1 cellular context compared by ENCODE assay signal in genomic region chr4:189904420-189905027, GRCh38.
TF ChIP-seq lines count a peak whose summit lies in the region.
"Not testable (repeated sequence)": the region's sequence is repeated elsewhere in the genome, so short reads cannot be mapped to it uniquely, and the experiment has no call there.

No MANE protein-coding gene starts in this region.

TF ChIP-seq in HepG2, 621 proteins besides CTCF, POLR2A, EP300 and RAD21:
- not testable (repeated sequence) for TF ChIP-seq FOXA1 (IDR thresholded peaks at IDR 0.05)
- TF ChIP-seq FOXA1 (CRISPR knock-in tag; IDR thresholded peaks at IDR 0.05), result peak; percentile 20; the same call in 1 of the 2 replicates
- TF ChIP-seq STAG1 (CRISPR knock-in tag; IDR thresholded peaks at IDR 0.05), result peak; percentile 67
